10 cellular contexts compared by ENCODE assay signal in genomic region chr17:81422776-81423697, GRCh38. TPM values are rescaled to one million over a fixed set of nuclear protein-coding genes. Genes with fewer than 3 reads are reported as not detected.
DNase-seq lines count a peak whose midpoint lies in the region; ATAC-seq and TF ChIP-seq lines count a peak whose summit lies in the region.
"Had no signal": no experiment of that assay in that cellular context is flagged by ENCODE, and none has a peak within 500 bp of the region (broad histone marks: within the 10 kb centered on the region; RNA-seq: fewer than 3 reads in every experiment).

No MANE protein-coding gene starts in this region.

- H3K27me3 ChIP-seq in gastrocnemius medialis: peaks cover 0 to 1% (median 0%) of the 10 kb centered on the region in 3 donors

- peak overlapping the region; percentile 47 to 76 (median 56) for H3K27ac ChIP-seq in gastrocnemius medialis

- no peaks in the 10 kb centered on the region for H3K9me3 ChIP-seq in gastrocnemius medialis

- DNase-seq in GM03348 (ENCODE audit: low spot score): peak; percentile 94
- peak; percentile 79 for DNase-seq in left ventricle myocardium superior
- DNase-seq in gastrocnemius medialis: peak in 1 of 2 donors; percentile 63
- no peak for DNase-seq in activated gamma-delta T cell treated with Interleukin-2 at 50 U/mL for 16 hours
- no peak for DNase-seq in DMS79 (lab: John Stamatoyannopoulos, UW)
- DNase-seq: SIG-M5; stimulated activated naive B cell treated with anti-CD40 and anti-IgM and Interleukin-4, amounts not matched to agents 10 μg/mL and 1 μg/mL and 100 μg/mL, for 72 hours had no signal

- no peak for TF ChIP-seq CTCF in WI38 (IDR thresholded peaks at IDR 0.05; ENCODE audit: low read depth, low read length)
- TF ChIP-seq CTCF in gastrocnemius medialis (IDR thresholded peaks at IDR 0.05 in 4 of 5, conservative IDR thresholded peaks at IDR 0.05 in 1 of 5): no peak

- intact Hi-C loops in left ventricle myocardium superior (cut with micrococcal nuclease) (no loop called here), gastrocnemius medialis (cut with DNase I; ENCODE audit: low total_unique reads) (no loop called here)

- H3K4me3 ChIP-seq in WI38 (ENCODE audit: low read depth, low read length) (peak overlapping the region; percentile 51), gastrocnemius medialis (peak overlapping the region in 3 of 4 donors; percentile 9 to 27 (median 17))

- peaks cover 65 to 68% of the 10 kb centered on the region in 2 donors for H3K4me1 ChIP-seq in gastrocnemius medialis

- ATAC-seq in left ventricle myocardium superior (peak; percentile 36), gastrocnemius medialis (peak in 1 of 2 donors; percentile 15), HG02852 (IDR thresholded peaks at IDR 0.05; ENCODE audit: unreplicated experiment) (no peak), GM19328 (IDR thresholded peaks at IDR 0.05; ENCODE audit: unreplicated experiment) (no peak)
- ATAC-seq: stimulated activated naive B cell treated with anti-CD40 and anti-IgM and Interleukin-4, amounts not matched to agents 10 μg/mL and 1 μg/mL and 100 μg/mL, for 72 hours had no signal

- TF ChIP-seq POLR2A in gastrocnemius medialis (IDR thresholded peaks at IDR 0.05): no peak

- no peaks in the 10 kb centered on the region for H3K36me3 ChIP-seq in gastrocnemius medialis

- in situ Hi-C loops in gastrocnemius medialis (cut with MboI; ENCODE audit: low sequenced_read_pairs in 4 of 4): no loop called here

RNA-seq across cellular contexts. Expression of gene BAHCC1, which starts 27.8 kb away (rescaled TPM):
- 8.6 TPM for total RNA-seq in left ventricle myocardium superior
- total RNA-seq in gastrocnemius medialis: 1 to 10 TPM; 2.5 to 8.4 (median 5.8) TPM

Comparison
In these comparisons a context has a peak if more than half of its experiments do, and no peak if none do; other contexts are left out.
1. DNase-seq: peak in GM03348 (single experiment) and left ventricle myocardium superior (single experiment); none in activated gamma-delta T cell treated with Interleukin-2 at 50 U/mL for 16 hours (single experiment) and DMS79 (single experiment).